ENCODE assay signal across 20 cellular contexts in the genomic region with DNA sequence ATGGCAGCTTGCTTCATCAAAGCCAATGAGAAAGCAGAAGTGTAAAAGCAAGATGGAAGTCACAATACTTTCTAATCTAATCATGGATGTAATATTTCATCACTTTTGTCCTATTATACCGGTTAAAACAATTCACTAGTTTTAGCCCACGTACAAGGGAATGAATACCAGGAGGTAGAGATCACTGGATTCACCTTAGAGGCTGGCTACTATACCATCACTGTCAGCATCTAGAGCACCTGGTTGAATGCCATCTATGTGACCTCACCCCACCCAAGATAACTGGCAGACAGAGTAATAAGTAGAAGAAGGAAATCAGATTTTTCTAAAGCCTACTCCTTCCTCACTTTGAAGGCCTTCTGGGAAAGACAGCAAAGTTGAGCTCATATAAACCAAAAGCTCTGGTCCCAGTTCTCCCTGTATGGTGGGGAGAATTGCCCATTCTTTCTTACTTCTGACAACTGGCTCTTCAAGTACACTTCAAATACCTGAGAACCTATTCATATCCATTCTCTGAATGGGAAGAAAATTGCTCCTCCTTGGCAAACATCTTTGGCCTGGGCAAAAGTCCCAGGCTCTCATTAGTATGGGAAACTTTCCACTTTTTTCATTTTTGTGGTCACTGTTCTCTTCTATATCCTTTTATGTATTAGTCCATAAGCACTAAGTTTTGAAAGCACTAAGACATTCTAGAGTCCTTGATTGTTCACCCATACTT. TPM values are rescaled to one million over a fixed set of nuclear protein-coding genes. Genes with fewer than 3 reads are reported as not detected.
"Had no signal": no experiment of that assay in that cellular context is flagged by ENCODE, and none has a peak within 500 bp of the region (broad histone marks: within the 10 kb centered on the region; RNA-seq: fewer than 3 reads in every experiment).

No MANE protein-coding gene starts in this region.

- H2AFZ ChIP-seq: hepatocyte had no signal

- H3K4me3 Mint-ChIP-seq: activated naive CD8-positive, alpha-beta T cell treated with anti-CD3 and anti-CD28 coated beads, Interleukin-2, amount 10 ng/mL, durations not matched to agents 7 days and 5 days; naive thymus-derived CD8-positive, alpha-beta T cell; stimulated activated effector memory CD8-positive, alpha-beta T cell treated with anti-CD3 and anti-CD28 coated beads, Interleukin-12 subunit alpha, Interleukin-12 subunit beta, amount 100 ng/mL, for 72 hours; T-helper 2 cell treated with Interferon-gamma antibody and Interleukin-4, amounts not matched to agents 5 μg/mL and 100 μg/mL, for 36 hours had no signal

- H3K27ac ChIP-seq: hepatocyte, pancreas, sigmoid colon, tibial artery, vagina had no signal

- ATAC-seq: activated CD4-positive, CD25-positive, alpha-beta regulatory T cell treated with anti-CD3 and anti-CD28 coated beads, Interleukin-2, amount 50 U/mL, for 24 hours; naive thymus-derived CD8-positive, alpha-beta T cell; pancreas; stimulated activated effector memory CD8-positive, alpha-beta T cell treated with anti-CD3 and anti-CD28 coated beads, Interleukin-12 subunit alpha, Interleukin-12 subunit beta, amount 100 ng/mL, for 72 hours had no signal

- H3K36me3 ChIP-seq: pancreas, sigmoid colon, tibial artery, vagina had no signal

- H3K79me2 ChIP-seq: hepatocyte had no signal

- H3K36me3 Mint-ChIP-seq: activated naive CD8-positive, alpha-beta T cell treated with anti-CD3 and anti-CD28 coated beads, Interleukin-2, amount 10 ng/mL, durations not matched to agents 7 days and 5 days; stimulated activated effector memory CD8-positive, alpha-beta T cell treated with anti-CD3 and anti-CD28 coated beads, Interleukin-12 subunit alpha, Interleukin-12 subunit beta, amount 100 ng/mL, for 72 hours had no signal

- H3K4me2 ChIP-seq: hepatocyte had no signal

- H3K4me1 Mint-ChIP-seq: activated naive CD8-positive, alpha-beta T cell treated with anti-CD3 and anti-CD28 coated beads, Interleukin-2, amount 10 ng/mL, durations not matched to agents 7 days and 5 days; naive thymus-derived CD8-positive, alpha-beta T cell; stimulated activated effector memory CD8-positive, alpha-beta T cell treated with anti-CD3 and anti-CD28 coated beads, Interleukin-12 subunit alpha, Interleukin-12 subunit beta, amount 100 ng/mL, for 72 hours had no signal

- H3K27me3 ChIP-seq: hepatocyte, pancreas, sigmoid colon, tibial artery, vagina had no signal

- H3K4me1 ChIP-seq: pancreas, sigmoid colon, tibial artery, vagina had no signal

- H3K9me3 Mint-ChIP-seq: T-helper 2 cell treated with Interferon-gamma antibody and Interleukin-4, amounts not matched to agents 5 μg/mL and 100 μg/mL, for 36 hours had no signal

- DNase-seq: activated CD4-positive, alpha-beta T cell treated with anti-CD3 and anti-CD28 coated beads, Interleukin-2, amount 50 U/mL, for 1 hour; activated naive CD4-positive, alpha-beta T cell; activated naive CD8-positive, alpha-beta T cell treated with anti-CD3 and anti-CD28 coated beads, Interleukin-2, amount 10 ng/mL, durations not matched to agents 7 days and 5 days; anterior cingulate cortex; erythroblast; mesenchymal stem cell; naive thymus-derived CD8-positive, alpha-beta T cell; pancreas; sigmoid colon; tibial artery had no signal

- H3K9me3 ChIP-seq: pancreas, vagina had no signal

- H3K4me3 ChIP-seq: hepatocyte, pancreas, sigmoid colon, tibial artery, vagina had no signal

- H3K27ac Mint-ChIP-seq: activated naive CD8-positive, alpha-beta T cell treated with anti-CD3 and anti-CD28 coated beads, Interleukin-2, amount 10 ng/mL, durations not matched to agents 7 days and 5 days; naive thymus-derived CD8-positive, alpha-beta T cell; stimulated activated effector memory CD8-positive, alpha-beta T cell treated with anti-CD3 and anti-CD28 coated beads, Interleukin-12 subunit alpha, Interleukin-12 subunit beta, amount 100 ng/mL, for 72 hours; T-helper 2 cell treated with Interferon-gamma antibody and Interleukin-4, amounts not matched to agents 5 μg/mL and 100 μg/mL, for 36 hours had no signal

RNA-seq across cellular contexts. Expression of a gene that starts 24.8 kb away (rescaled TPM):
- total RNA-seq: activated CD8-positive, alpha-beta memory T cell treated with anti-CD3 and anti-CD28 coated beads for 36 hours; activated naive CD8-positive, alpha-beta T cell treated with anti-CD3 and anti-CD28 coated beads, Interleukin-2, amount 10 ng/mL, durations not matched to agents 7 days and 5 days; bronchial epithelial cell; glomerular endothelial cell; left lobe of liver; mucosa of gallbladder; naive thymus-derived CD8-positive, alpha-beta T cell; pancreas; sigmoid colon; vagina had no signal
- polyA plus RNA-seq: naive thymus-derived CD8-positive, alpha-beta T cell; pancreas had no signal
